ENCODE assay signal across 27 cellular contexts in the genomic region with DNA sequence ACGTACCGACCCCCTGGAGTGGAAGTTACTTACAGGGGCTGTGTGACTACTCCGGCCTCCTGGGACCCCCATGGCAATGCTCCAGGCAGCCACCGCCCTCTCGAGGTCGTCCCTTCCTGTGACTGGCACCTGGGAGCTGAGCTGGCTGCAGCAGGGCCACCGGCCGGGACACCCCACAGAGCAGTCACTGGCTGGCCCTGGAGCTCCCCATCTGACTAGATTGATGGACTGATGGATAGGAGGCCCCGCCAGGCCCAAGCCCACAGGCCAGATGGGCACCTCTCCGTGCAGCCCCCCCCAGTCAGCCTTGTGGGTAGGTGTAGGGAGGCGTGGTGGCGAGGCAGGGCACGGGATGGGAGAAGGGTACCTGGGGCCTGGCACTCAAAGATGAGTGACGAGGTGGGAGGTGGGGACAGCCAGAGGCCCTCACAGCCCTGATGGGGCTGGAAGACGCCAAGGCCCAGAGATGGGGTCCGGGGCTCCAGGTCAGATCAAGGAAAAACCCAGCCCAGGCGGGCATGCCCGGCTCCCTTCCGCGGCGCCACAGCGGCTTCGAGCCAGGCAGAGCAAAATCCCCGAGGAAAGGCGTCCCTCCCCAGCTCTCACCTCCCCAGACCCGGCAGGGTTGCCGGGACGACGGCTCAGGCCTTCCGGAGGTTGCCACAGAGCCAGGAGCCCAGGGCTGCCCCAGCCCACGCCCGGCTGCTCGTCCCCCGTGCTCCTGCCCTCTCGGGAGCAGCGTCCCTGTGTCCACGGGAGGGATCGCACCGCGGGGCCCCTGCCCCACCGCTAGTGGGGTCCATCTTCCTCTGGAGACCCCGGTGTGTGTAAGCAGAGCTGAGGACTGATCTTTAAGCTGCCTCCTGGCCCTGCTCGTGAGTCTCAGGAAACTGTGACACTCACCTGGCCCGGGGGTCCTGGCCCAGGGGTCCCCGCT.
"Had no signal": no experiment of that assay in that cellular context is flagged by ENCODE, and none has a peak within 500 bp of the region (broad histone marks: within the 10 kb centered on the region; RNA-seq: fewer than 3 reads in every experiment).

No MANE protein-coding gene starts in this region.

- H3K4me1 ChIP-seq: esophagus muscularis mucosa, foreskin keratinocyte, right atrium auricular region had no signal

- H3K9me3 Mint-ChIP-seq: central memory CD8-positive, alpha-beta T cell; stimulated activated naive CD8-positive, alpha-beta T cell treated with anti-CD3 and anti-CD28 coated beads, Interleukin-15, Interleukin-2, amounts not matched to agents 100 ng/mL and 50 ng/mL, for 24 hours; type B pancreatic cell had no signal

- FAIRE-seq: bronchial epithelial cell, colon had no signal

- ATAC-seq: activated CD4-positive, CD25-positive, alpha-beta regulatory T cell treated with anti-CD3 and anti-CD28 coated beads, Interleukin-2, amount 50 U/mL, for 24 hours; foreskin keratinocyte; heart left ventricle; left lung had no signal

- H3K27me3 ChIP-seq: right atrium auricular region, vagina had no signal

- H3K27ac Mint-ChIP-seq: activated naive CD8-positive, alpha-beta T cell; stimulated activated naive CD8-positive, alpha-beta T cell treated with anti-CD3 and anti-CD28 coated beads, Interleukin-15, Interleukin-2, amounts not matched to agents 100 ng/mL and 50 ng/mL, for 24 hours; type B pancreatic cell had no signal

- H3K4me3 Mint-ChIP-seq: activated naive CD8-positive, alpha-beta T cell; central memory CD8-positive, alpha-beta T cell; stimulated activated naive CD8-positive, alpha-beta T cell treated with anti-CD3 and anti-CD28 coated beads, Interleukin-15, Interleukin-2, amounts not matched to agents 100 ng/mL and 50 ng/mL, for 24 hours; type B pancreatic cell had no signal

- DNase-seq: activated CD4-positive, alpha-beta T cell treated with anti-CD3 and anti-CD28 coated beads for 48 hours; activated CD4-positive, alpha-beta T cell treated with anti-CD3 and anti-CD28 coated beads, Interleukin-2, amount 50 U/mL, for 48 hours; activated CD8-positive, alpha-beta memory T cell treated with anti-CD3 and anti-CD28 coated beads for 24 hours; activated effector memory CD4-positive, alpha-beta T cell treated with Interleukin-2 at 50 U/mL for 16 hours; activated naive CD4-positive, alpha-beta T cell treated with Interleukin-2 at 50 U/mL for 16 hours; anterior cingulate cortex; dermis blood vessel endothelial cell; effector CD4-positive, alpha-beta T cell; foreskin keratinocyte; kidney glomerular epithelial cell; left lung; nucleus accumbens; stimulated activated CD4-positive, alpha-beta T cell treated with anti-CD3 and anti-CD28 coated beads, Interleukin-15, amount 100 ng/mL, for 24 hours; T-helper 9 cell; WERI-Rb-1 had no signal

- H3K27me3 Mint-ChIP-seq: activated naive CD8-positive, alpha-beta T cell; central memory CD8-positive, alpha-beta T cell; stimulated activated naive CD8-positive, alpha-beta T cell treated with anti-CD3 and anti-CD28 coated beads, Interleukin-15, Interleukin-2, amounts not matched to agents 100 ng/mL and 50 ng/mL, for 24 hours had no signal

- H3K27ac ChIP-seq: esophagus muscularis mucosa, foreskin keratinocyte, heart left ventricle, left lung, right atrium auricular region, vagina, WERI-Rb-1 had no signal

- H3K9me3 ChIP-seq: esophagus muscularis mucosa, right atrium auricular region, vagina had no signal

- H3K4me3 ChIP-seq: esophagus muscularis mucosa, heart left ventricle, left lung, lung, right atrium auricular region, vagina had no signal
